In the genomic region with DNA sequence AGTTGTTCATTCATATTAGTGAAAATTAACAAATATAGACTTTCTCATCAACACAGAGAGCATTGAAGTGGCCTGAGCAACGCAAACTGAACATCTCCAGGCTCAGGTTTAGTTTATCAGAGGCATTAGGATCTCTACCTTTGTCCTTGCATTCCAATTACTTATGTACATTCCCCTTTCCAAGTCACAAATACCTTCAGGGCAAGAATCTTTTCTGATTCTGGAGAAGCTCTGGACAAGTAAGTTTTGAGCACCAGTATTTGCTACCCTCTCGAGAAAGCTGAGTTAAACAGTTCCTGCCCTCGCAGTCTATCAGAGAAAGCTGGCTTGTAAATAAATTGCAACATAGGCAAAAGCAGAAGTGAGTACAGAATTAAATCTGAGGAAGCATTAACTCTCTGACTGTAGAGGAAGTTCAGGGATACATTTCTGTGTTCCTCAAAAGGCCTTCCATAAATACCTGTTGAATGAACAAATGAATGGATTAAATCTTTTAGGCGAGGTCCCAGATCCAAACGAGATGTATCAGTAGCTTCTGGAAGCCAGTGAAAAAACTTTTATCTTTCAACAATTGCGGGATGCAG, we compare ENCODE assay signal across 8 cellular contexts. TPM values are rescaled to one million over a fixed set of nuclear protein-coding genes. Genes with fewer than 3 reads are reported as not detected.
DNase-seq lines count a peak whose midpoint lies in the region; FAIRE-seq and TF ChIP-seq lines count a peak whose summit lies in the region.

No MANE protein-coding gene starts in this region.

- H2BK12ac ChIP-seq in neuronal stem cell (ENCODE audit: low read length): no peak overlapping the region

- in situ Hi-C loops in ACHN (cut with HindIII; ENCODE audit: low pct_ligation_motif_present, low pct_unique_long_range_greater_than_20kb, low sequenced_read_pairs): no loop called here

- no peaks in the 10 kb centered on the region for H4K20me1 ChIP-seq in endothelial cell of umbilical vein (replicated peaks; ENCODE audit: control insufficient read depth, extremely low read depth, insufficient read depth, low read length)

- no peak overlapping the region for H3K18ac ChIP-seq in neuronal stem cell (ENCODE audit: low read length)

- peak overlapping the region; percentile 76 for H2AFZ ChIP-seq in endothelial cell of umbilical vein (ENCODE audit: low read depth, low read length)
- H2AFZ ChIP-seq in neuronal stem cell (ENCODE audit: low read length): peak overlapping the region; percentile 92

- H3K27me3 ChIP-seq in endothelial cell of umbilical vein (ENCODE audit: control insufficient read depth in 2 of 2, insufficient read depth in 2 of 2, low read length in 2 of 2) (no peaks in the 10 kb centered on the region), neuronal stem cell (ENCODE audit: control insufficient read depth in 3 of 3, insufficient read depth in 3 of 3, low read depth in 1 of 3, low read length in 3 of 3) (no peaks in the 10 kb centered on the region)

- H3K4me2 ChIP-seq in endothelial cell of umbilical vein (ENCODE audit: insufficient read depth, low read length) (peak overlapping the region; percentile 98), neuronal stem cell (ENCODE audit: insufficient read depth, low read length, poor library complexity, severe bottlenecking) (peak overlapping the region; percentile 77)

- H3K14ac ChIP-seq in neuronal stem cell (ENCODE audit: low read length): no peak overlapping the region

- no peaks in the 10 kb centered on the region for H3K9me3 ChIP-seq in endothelial cell of umbilical vein (replicated peaks; ENCODE audit: control insufficient read depth, insufficient read depth, low read length)
- peaks cover 0 to 3% of the 10 kb centered on the region in 2 donors for H3K9me3 ChIP-seq in neuronal stem cell (replicated peaks in 1 of 2; ENCODE audit: control insufficient read depth in 2 of 2, insufficient read depth in 1 of 2, low read depth in 1 of 2, low read length in 2 of 2)

- H3K4ac ChIP-seq in neuronal stem cell (ENCODE audit: low read length): no peak overlapping the region

- no peak overlapping the region for H2BK120ac ChIP-seq in neuronal stem cell (ENCODE audit: low read depth, low read length)

- no peak for TF ChIP-seq CTCF in RWPE1 (conservative IDR thresholded peaks at IDR 0.05; ENCODE audit: low read depth)
- TF ChIP-seq CTCF in endothelial cell of umbilical vein (IDR thresholded peaks at IDR 0.05; ENCODE audit: extremely low read depth in 1 of 2, insufficient read depth in 1 of 2, low read depth in 1 of 2, low read length in 2 of 2): no peak

- H2BK15ac ChIP-seq in neuronal stem cell (ENCODE audit: low read length): no peak overlapping the region

- H3K79me1 ChIP-seq in neuronal stem cell (ENCODE audit: low read depth, low read length): peaks cover 4% of the 10 kb centered on the region

- dilution Hi-C loops in endothelial cell of umbilical vein (cut with MboI; ENCODE audit: extremely low pct_ligation_motif_present, low sequenced_read_pairs): no loop called here

- BruUV-seq in endothelial cell of umbilical vein (replicated peaks; lab: Mats Ljungman, UMichigan): no TSS peak

- no peaks in the 10 kb centered on the region for H3K9me1 ChIP-seq in endothelial cell of umbilical vein (replicated peaks; ENCODE audit: control insufficient read depth, extremely low read depth, insufficient read depth, low read length)

- H3K4me1 ChIP-seq in endothelial cell of umbilical vein (ENCODE audit: control insufficient read depth, extremely low read depth, insufficient read depth, low read length): peaks cover 22% of the 10 kb centered on the region
- H3K4me1 ChIP-seq in neuronal stem cell (ENCODE audit: control insufficient read depth in 2 of 2, insufficient read depth in 1 of 2, low read depth in 1 of 2, low read length in 2 of 2): peaks cover 1 to 2% of the 10 kb centered on the region in 2 donors

- DNase-seq in NCI-H1694 treated with DMSO at 0.1 percent for 48 hours (lab: John Stamatoyannopoulos, UW) (peak; percentile 6), NCI-H1694 (lab: John Stamatoyannopoulos, UW) (no peak), RWPE1 (ENCODE audit: low spot score) (no peak), endothelial cell of umbilical vein (ENCODE audit: low read depth, low spot score) (peak; percentile 19), neuronal stem cell (ENCODE audit: low spot score) (no peak), ACHN (no peak), NCI-H1092 treated with DMSO at 0.1 percent for 48 hours (lab: John Stamatoyannopoulos, UW) (no peak)
- DNase-seq in effector CD4-positive, alpha-beta T cell: no peak

- H3K27ac ChIP-seq in RWPE1 (peak overlapping the region; percentile 95), endothelial cell of umbilical vein (ENCODE audit: insufficient read depth, low read depth, low read length) (peak overlapping the region; percentile 15), neuronal stem cell (replicated peaks; ENCODE audit: low read length) (no peak overlapping the region)

- no peak overlapping the region for H2AK5ac ChIP-seq in neuronal stem cell (ENCODE audit: low read depth, low read length)

- no peak overlapping the region for H2BK5ac ChIP-seq in neuronal stem cell (ENCODE audit: low read length)

- FAIRE-seq in endothelial cell of umbilical vein (lab: Jason Lieb, UNC): peak; percentile 80

- H3K36me3 ChIP-seq in endothelial cell of umbilical vein (ENCODE audit: control insufficient read depth in 2 of 2, extremely low read depth in 1 of 2, insufficient read depth in 2 of 2, low read length in 2 of 2) (no peaks in the 10 kb centered on the region), neuronal stem cell (replicated peaks in 1 of 2; ENCODE audit: control insufficient read depth in 2 of 2, insufficient read depth in 2 of 2, low read length in 2 of 2) (peaks cover 0 to 8% of the 10 kb centered on the region in 2 donors)

- intact Hi-C loops in endothelial cell of umbilical vein (cut with micrococcal nuclease): loop anchor here (2.0 to 5.0 kb wide), 3 partner anchors 73 to 1032 kb away; a partner anchor contains a TSS

- H3K4me3 ChIP-seq in endothelial cell of umbilical vein (replicated peaks in 1 of 3; ENCODE audit: insufficient read depth in 1 of 3, low read depth in 1 of 3, low read length in 3 of 3) (peak overlapping the region; percentile 51 to 89 (median 58)), neuronal stem cell (ENCODE audit: low read length in 2 of 2) (peak overlapping the region; percentile 94 to 96)

- H3K23ac ChIP-seq in neuronal stem cell (ENCODE audit: low read depth, low read length, poor library complexity): no peak overlapping the region

- CTCF ChIA-PET in RWPE1 (lab: Yijun Ruan, JAX): interaction anchor here (0.6 kb wide), 1 partner anchor 1231 kb away, joined by 3 read pairs; no protein-coding TSS in a partner anchor
- CTCF ChIA-PET in endothelial cell of umbilical vein (lab: Charles Lee): interaction anchor here (0.6 to 1.2 kb wide), 2 partner anchors 9 to 31 kb away, joined by 3 to 6 read pairs; no protein-coding TSS in a partner anchor

- peaks cover 34% of the 10 kb centered on the region for H3K79me2 ChIP-seq in endothelial cell of umbilical vein (ENCODE audit: control insufficient read depth, insufficient read depth, low read length)

- POLR2A ChIA-PET in RWPE1 (lab: Yijun Ruan, JAX; ENCODE audit: low non-redundant PET): no interaction called here
- POLR2A ChIA-PET in endothelial cell of umbilical vein (lab: Charles Lee): no interaction called here

- no peak overlapping the region for H4K91ac ChIP-seq in neuronal stem cell (ENCODE audit: low read depth, low read length, poor library complexity)

- H4K8ac ChIP-seq in neuronal stem cell (ENCODE audit: low read depth, low read length): no peak overlapping the region

- no CpG with 5 or more reads among the region's 6 CpGs for WGBS in neuronal stem cell (ENCODE audit: extremely low coverage in 2 of 2, insufficient read length in 2 of 2, insufficient replicate concordance in 1 of 2), 2 donors

- peak overlapping the region; percentile 90 for H3K9ac ChIP-seq in endothelial cell of umbilical vein (replicated peaks; ENCODE audit: extremely low read depth, insufficient read depth, low read length)
- no peak overlapping the region for H3K9ac ChIP-seq in neuronal stem cell (ENCODE audit: low read depth, low read length, poor library complexity)

- no peak for TF ChIP-seq POLR2A in endothelial cell of umbilical vein (IDR thresholded peaks at IDR 0.05; ENCODE audit: low read depth, low read length)

TF ChIP-seq in endothelial cell of umbilical vein, 7 proteins besides CTCF, POLR2A, EP300 and RAD21:
- TF ChIP-seq FOS (IDR thresholded peaks at IDR 0.05; ENCODE audit: borderline replicate concordance, insufficient read depth, low read length): no peak
- TF ChIP-seq POLR2AphosphoS5 (IDR thresholded peaks at IDR 0.05; ENCODE audit: insufficient read depth, low read depth, low read length): no peak
- TF ChIP-seq JUN (IDR thresholded peaks at IDR 0.05; ENCODE audit: borderline replicate concordance, insufficient read depth, insufficient read length, low read depth): no peak
- TF ChIP-seq, protein P1, sequence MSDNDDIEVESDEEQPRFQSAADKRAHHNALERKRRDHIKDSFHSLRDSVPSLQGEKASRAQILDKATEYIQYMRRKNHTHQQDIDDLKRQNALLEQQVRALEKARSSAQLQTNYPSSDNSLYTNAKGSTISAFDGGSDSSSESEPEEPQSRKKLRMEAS (IDR thresholded peaks at IDR 0.05; ENCODE audit: insufficient read depth, insufficient read length): no peak
- TF ChIP-seq MYC (IDR thresholded peaks at IDR 0.05; ENCODE audit: low read depth, low read length): no peak
- no peak for TF ChIP-seq EZH2 (IDR thresholded peaks at IDR 0.05; ENCODE audit: borderline replicate concordance, low read depth, low read length, severe bottlenecking)
- TF ChIP-seq GATA2 (IDR thresholded peaks at IDR 0.05; ENCODE audit: insufficient read depth, insufficient read length, low read depth, low read length): no peak
TF ChIP-seq in endothelial cell of umbilical vein: peak in this region for 0.

RNA-seq across cellular contexts. Expression of a gene that starts 1.2 kb away (rescaled TPM):
- 14.2 and 14.4 TPM in 2 replicates for total RNA-seq in endothelial cell of umbilical vein
- polyA plus RNA-seq in endothelial cell of umbilical vein: 3.1 and 4.0 TPM in 2 replicates
- polyA plus RNA-seq in endothelial cell of umbilical vein (2011; cell fraction: cytosol; rRNA removed): 5.7 and 5.9 TPM in 2 replicates
- 4.9 and 6.3 TPM in 2 replicates for polyA plus RNA-seq in endothelial cell of umbilical vein (2011; cell fraction: nucleus; rRNA removed)
- polyA plus RNA-seq in endothelial cell of umbilical vein (2012): 8.6 and 13.2 TPM in 2 replicates
- polyA minus RNA-seq in endothelial cell of umbilical vein: 11.7 and 12.0 TPM in 2 replicates
- 8.3 TPM for polyA minus RNA-seq in endothelial cell of umbilical vein (2011; cell fraction: cytosol; rRNA and poly(A)+ RNA removed)
- 4.5 and 7.4 TPM in 2 replicates for polyA minus RNA-seq in endothelial cell of umbilical vein (2011; cell fraction: nucleus; rRNA and poly(A)+ RNA removed)
- polyA plus RNA-seq in neuronal stem cell (2013, experiment 1 of 2): 14.3 TPM
- polyA plus RNA-seq in neuronal stem cell (2013, experiment 2 of 2): 14.4 TPM

Comparison
In these comparisons a context has a peak if more than half of its experiments do, and no peak if none do; other contexts are left out.
1. DNase-seq: peak in NCI-H1694 treated with DMSO at 0.1 percent for 48 hours (single experiment) and endothelial cell of umbilical vein (single experiment); none in NCI-H1694 (single experiment), RWPE1 (single experiment), neuronal stem cell (single experiment), effector CD4-positive, alpha-beta T cell (single experiment), ACHN (single experiment) and NCI-H1092 treated with DMSO at 0.1 percent for 48 hours (single experiment).